1 cellular context compared by ENCODE assay signal in the genomic region with DNA sequence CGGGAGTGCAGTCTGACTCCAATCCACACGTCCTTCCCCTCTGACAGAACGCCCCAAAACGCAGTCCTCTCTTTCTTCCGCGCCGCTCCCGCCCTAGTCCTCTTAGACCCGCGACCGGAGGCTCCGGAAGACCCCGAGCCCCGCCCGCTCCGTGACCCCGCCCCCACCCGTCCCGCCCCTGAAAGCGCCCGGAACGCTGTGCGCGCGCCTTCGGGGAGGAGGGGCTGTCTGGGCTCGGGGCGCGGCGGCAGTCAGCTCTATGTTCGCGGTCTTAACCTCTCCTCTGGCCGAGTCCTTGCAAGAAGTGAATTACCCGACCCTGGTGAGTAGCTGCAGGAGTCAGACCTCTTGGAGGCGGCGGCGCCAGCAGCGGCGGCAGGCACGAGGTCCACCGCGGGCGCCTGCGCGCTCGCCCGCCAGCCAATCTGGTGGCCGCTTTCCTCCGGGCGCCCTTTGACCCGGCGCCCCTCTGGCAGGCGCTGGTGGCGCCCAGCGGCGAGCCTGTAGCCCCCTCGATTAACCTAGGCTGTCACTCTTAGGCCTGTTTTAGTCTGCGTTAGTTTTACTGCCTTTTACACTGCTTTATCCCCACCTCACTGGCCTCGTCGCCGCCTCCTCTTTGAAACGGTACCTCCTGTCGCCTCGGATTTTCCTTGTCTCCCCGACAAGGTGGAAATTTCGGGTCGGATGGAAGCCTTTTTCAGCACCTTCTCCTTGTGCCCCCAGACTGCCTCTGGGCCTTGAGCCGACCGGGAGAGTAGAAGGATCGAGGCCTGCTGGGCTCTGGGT.
TF ChIP-seq lines count a peak whose summit lies in the region.

TSS of gene MANEA (plus strand) at position 219 of the 789 bp plus-strand sequence. CDS start 8,905 bp downstream, outside the sequence.

TF ChIP-seq in HepG2, 621 proteins besides CTCF, POLR2A, EP300 and RAD21 (continued from another document and continues in another):
- TF ChIP-seq CREBL2 (CRISPR knock-in tag; IDR thresholded peaks at IDR 0.05; ENCODE audit: borderline replicate concordance) = peak; percentile 86; the same call in 1 of the 2 replicates
- peak; percentile 56; the same call in 1 of the 2 replicates for TF ChIP-seq SAP130 (CRISPR knock-in tag; IDR thresholded peaks at IDR 0.05; ENCODE audit: low read depth)
- TF ChIP-seq, protein P1, sequence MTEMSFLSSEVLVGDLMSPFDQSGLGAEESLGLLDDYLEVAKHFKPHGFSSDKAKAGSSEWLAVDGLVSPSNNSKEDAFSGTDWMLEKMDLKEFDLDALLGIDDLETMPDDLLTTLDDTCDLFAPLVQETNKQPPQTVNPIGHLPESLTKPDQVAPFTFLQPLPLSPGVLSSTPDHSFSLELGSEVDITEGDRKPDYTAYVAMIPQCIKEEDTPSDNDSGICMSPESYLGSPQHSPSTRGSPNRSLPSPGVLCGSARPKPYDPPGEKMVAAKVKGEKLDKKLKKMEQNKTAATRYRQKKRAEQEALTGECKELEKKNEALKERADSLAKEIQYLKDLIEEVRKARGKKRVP (CRISPR knock-in tag; IDR thresholded peaks at IDR 0.05) = no peak
- no peak for TF ChIP-seq FOXA3 (CRISPR knock-in tag; IDR thresholded peaks at IDR 0.05)
- TF ChIP-seq HIVEP1 (CRISPR knock-in tag; IDR thresholded peaks at IDR 0.05) = no peak
- TF ChIP-seq RARA (CRISPR knock-in tag; IDR thresholded peaks at IDR 0.05) = no peak; the same call in none of the 2 replicates
- no peak for TF ChIP-seq REL (CRISPR knock-in tag; conservative IDR thresholded peaks at IDR 0.05)
- TF ChIP-seq YEATS2 (CRISPR knock-in tag; IDR thresholded peaks at IDR 0.05; ENCODE audit: borderline replicate concordance) = no peak
- peak; percentile 69; the same call in 1 of the 2 replicates for TF ChIP-seq GABPB1 (CRISPR knock-in tag; IDR thresholded peaks at IDR 0.05)
- TF ChIP-seq, protein P2, sequence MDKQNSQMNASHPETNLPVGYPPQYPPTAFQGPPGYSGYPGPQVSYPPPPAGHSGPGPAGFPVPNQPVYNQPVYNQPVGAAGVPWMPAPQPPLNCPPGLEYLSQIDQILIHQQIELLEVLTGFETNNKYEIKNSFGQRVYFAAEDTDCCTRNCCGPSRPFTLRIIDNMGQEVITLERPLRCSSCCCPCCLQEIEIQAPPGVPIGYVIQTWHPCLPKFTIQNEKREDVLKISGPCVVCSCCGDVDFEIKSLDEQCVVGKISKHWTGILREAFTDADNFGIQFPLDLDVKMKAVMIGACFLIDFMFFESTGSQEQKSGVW (CRISPR knock-in tag; IDR thresholded peaks at IDR 0.05; ENCODE audit: borderline replicate concordance) = no peak
- TF ChIP-seq RXRB (CRISPR knock-in tag; IDR thresholded peaks at IDR 0.05; ENCODE audit: borderline replicate concordance) = 0 out of 2 replicates have a peak, but pooled peaks have one; percentile 16
- no peak for TF ChIP-seq HNRNPUL1 (IDR thresholded peaks at IDR 0.05; ENCODE audit: low read depth, low read length)
- TF ChIP-seq ZNF556 (CRISPR knock-in tag; IDR thresholded peaks at IDR 0.05; ENCODE audit: borderline replicate concordance) = peak; percentile 42; the same call in 1 of the 2 replicates
- TF ChIP-seq TBX3 (IDR thresholded peaks at IDR 0.05; ENCODE audit: borderline replicate concordance) = no peak
- no peak for TF ChIP-seq ZXDC (CRISPR knock-in tag; IDR thresholded peaks at IDR 0.05)
- TF ChIP-seq ZNF777 (CRISPR knock-in tag; IDR thresholded peaks at IDR 0.05) = peak; percentile 54
- 0 out of 2 replicates have a peak, but pooled peaks have one; percentile 30 for TF ChIP-seq ZBTB4 (CRISPR knock-in tag; IDR thresholded peaks at IDR 0.05; ENCODE audit: borderline replicate concordance)
- peak; percentile 41 for TF ChIP-seq MED8 (CRISPR knock-in tag; IDR thresholded peaks at IDR 0.05; ENCODE audit: insufficient replicate concordance)
- no peak for TF ChIP-seq ZNF333 (CRISPR knock-in tag; IDR thresholded peaks at IDR 0.05; ENCODE audit: borderline replicate concordance)
- TF ChIP-seq NFE2L2 (IDR thresholded peaks at IDR 0.05; ENCODE audit: low read length) = no peak
- TF ChIP-seq, protein P3, sequence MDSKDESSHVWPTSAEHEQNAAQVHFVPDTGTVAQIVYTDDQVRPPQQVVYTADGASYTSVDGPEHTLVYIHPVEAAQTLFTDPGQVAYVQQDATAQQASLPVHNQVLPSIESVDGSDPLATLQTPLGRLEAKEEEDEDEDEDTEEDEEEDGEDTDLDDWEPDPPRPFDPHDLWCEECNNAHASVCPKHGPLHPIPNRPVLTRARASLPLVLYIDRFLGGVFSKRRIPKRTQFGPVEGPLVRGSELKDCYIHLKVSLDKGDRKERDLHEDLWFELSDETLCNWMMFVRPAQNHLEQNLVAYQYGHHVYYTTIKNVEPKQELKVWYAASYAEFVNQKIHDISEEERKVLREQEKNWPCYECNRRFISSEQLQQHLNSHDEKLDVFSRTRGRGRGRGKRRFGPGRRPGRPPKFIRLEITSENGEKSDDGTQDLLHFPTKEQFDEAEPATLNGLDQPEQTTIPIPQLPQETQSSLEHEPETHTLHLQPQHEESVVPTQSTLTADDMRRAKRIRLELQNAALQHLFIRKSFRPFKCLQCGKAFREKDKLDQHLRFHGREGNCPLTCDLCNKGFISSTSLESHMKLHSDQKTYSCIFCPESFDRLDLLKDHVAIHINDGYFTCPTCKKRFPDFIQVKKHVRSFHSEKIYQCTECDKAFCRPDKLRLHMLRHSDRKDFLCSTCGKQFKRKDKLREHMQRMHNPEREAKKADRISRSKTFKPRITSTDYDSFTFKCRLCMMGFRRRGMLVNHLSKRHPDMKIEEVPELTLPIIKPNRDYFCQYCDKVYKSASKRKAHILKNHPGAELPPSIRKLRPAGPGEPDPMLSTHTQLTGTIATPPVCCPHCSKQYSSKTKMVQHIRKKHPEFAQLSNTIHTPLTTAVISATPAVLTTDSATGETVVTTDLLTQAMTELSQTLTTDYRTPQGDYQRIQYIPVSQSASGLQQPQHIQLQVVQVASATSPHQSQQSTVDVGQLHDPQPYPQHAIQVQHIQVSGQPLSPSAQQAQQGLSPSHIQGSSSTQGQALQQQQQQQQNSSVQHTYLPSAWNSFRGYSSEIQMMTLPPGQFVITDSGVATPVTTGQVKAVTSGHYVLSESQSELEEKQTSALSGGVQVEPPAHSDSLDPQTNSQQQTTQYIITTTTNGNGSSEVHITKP (CRISPR knock-in tag; IDR thresholded peaks at IDR 0.05; ENCODE audit: low read depth) = no peak
- TF ChIP-seq ATF6 (CRISPR knock-in tag; conservative IDR thresholded peaks at IDR 0.05) = no peak
- no peak for TF ChIP-seq PAF1 (CRISPR knock-in tag; IDR thresholded peaks at IDR 0.05)
- TF ChIP-seq IRX3 (CRISPR knock-in tag; IDR thresholded peaks at IDR 0.05; ENCODE audit: borderline replicate concordance, low read depth) = 0 out of 2 replicates have a peak, but pooled peaks have one; percentile 61
- TF ChIP-seq ZFP82 (CRISPR knock-in tag; IDR thresholded peaks at IDR 0.05; ENCODE audit: borderline replicate concordance) = no peak
- no peak for TF ChIP-seq JUN (CRISPR knock-in tag; IDR thresholded peaks at IDR 0.05)
- TF ChIP-seq ZNF550 (CRISPR knock-in tag; IDR thresholded peaks at IDR 0.05; ENCODE audit: borderline replicate concordance) = 0 out of 2 replicates have a peak, but pooled peaks have one; percentile 88
- peak; percentile 93 for TF ChIP-seq ZNF33B (CRISPR knock-in tag; IDR thresholded peaks at IDR 0.05)
- no peak for TF ChIP-seq CSRNP2 (CRISPR knock-in tag; conservative IDR thresholded peaks at IDR 0.05; ENCODE audit: low read depth)
- peak; percentile 75; the same call in 1 of the 2 replicates for TF ChIP-seq ETV6 (CRISPR knock-in tag; conservative IDR thresholded peaks at IDR 0.05)
- TF ChIP-seq ZNF546 (CRISPR knock-in tag; conservative IDR thresholded peaks at IDR 0.05) = peak; percentile 68; the same call in 1 of the 2 replicates
- no peak for TF ChIP-seq HHEX (CRISPR knock-in tag; IDR thresholded peaks at IDR 0.05)
- 0 out of 2 replicates have a peak, but pooled peaks have one; percentile 51 for TF ChIP-seq MAF1 (CRISPR knock-in tag; IDR thresholded peaks at IDR 0.05; ENCODE audit: borderline replicate concordance)
- TF ChIP-seq ZNF543 (CRISPR knock-in tag; IDR thresholded peaks at IDR 0.05) = no peak
- no peak for TF ChIP-seq PCBP2 (optimal IDR thresholded peaks at IDR 0.05; ENCODE audit: low read depth, low read length, poor library complexity, severe bottlenecking)
- TF ChIP-seq POLR2AphosphoS5 (IDR thresholded peaks at IDR 0.05; ENCODE audit: low read depth, low read length) = peak; percentile 53
- TF ChIP-seq, protein P4, sequence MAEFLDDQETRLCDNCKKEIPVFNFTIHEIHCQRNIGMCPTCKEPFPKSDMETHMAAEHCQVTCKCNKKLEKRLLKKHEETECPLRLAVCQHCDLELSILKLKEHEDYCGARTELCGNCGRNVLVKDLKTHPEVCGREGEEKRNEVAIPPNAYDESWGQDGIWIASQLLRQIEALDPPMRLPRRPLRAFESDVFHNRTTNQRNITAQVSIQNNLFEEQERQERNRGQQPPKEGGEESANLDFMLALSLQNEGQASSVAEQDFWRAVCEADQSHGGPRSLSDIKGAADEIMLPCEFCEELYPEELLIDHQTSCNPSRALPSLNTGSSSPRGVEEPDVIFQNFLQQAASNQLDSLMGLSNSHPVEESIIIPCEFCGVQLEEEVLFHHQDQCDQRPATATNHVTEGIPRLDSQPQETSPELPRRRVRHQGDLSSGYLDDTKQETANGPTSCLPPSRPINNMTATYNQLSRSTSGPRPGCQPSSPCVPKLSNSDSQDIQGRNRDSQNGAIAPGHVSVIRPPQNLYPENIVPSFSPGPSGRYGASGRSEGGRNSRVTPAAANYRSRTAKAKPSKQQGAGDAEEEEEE (CRISPR knock-in tag; IDR thresholded peaks at IDR 0.05; ENCODE audit: borderline replicate concordance) = no peak
- TF ChIP-seq HES4 (CRISPR knock-in tag; IDR thresholded peaks at IDR 0.05; ENCODE audit: borderline replicate concordance) = no peak
- TF ChIP-seq ZNF20 (CRISPR knock-in tag; IDR thresholded peaks at IDR 0.05) = no peak
- TF ChIP-seq SIX1 (CRISPR knock-in tag; IDR thresholded peaks at IDR 0.05; ENCODE audit: borderline replicate concordance) = no peak
- TF ChIP-seq PHB2 (IDR thresholded peaks at IDR 0.05; ENCODE audit: partially characterized antibody) = no peak
- peak; percentile 78; the same call in 1 of the 2 replicates for TF ChIP-seq ZNF891 (CRISPR knock-in tag; IDR thresholded peaks at IDR 0.05)
- no peak for TF ChIP-seq ZNF354B (CRISPR knock-in tag; IDR thresholded peaks at IDR 0.05)
